ENCODE assay signal across 25 cellular contexts in the genomic region with DNA sequence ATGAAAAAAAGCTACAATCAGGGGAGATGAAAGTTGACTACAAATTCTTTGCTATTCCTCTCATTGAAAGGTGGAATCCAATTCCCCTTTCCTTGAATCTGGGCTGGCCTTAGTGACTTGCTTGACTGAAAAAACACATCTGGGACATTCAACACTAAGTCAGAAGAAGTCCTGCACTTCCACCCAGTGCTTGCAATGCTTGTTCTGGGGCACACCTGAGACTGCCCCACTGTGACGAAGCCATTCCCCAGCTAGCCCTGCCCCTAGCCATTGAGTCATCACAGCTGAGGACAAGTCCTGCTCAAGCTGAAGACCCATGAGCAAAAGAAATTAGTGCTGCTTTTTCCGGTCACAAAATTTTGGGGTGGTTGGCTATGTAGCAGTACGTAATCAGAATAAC. TPM values are rescaled to one million over a fixed set of nuclear protein-coding genes. Genes with fewer than 3 reads are reported as not detected.
DNase-seq lines count a peak whose midpoint lies in the region; ATAC-seq and TF ChIP-seq lines count a peak whose summit lies in the region.
"Had no signal": no experiment of that assay in that cellular context is flagged by ENCODE, and none has a peak within 500 bp of the region (broad histone marks: within the 10 kb centered on the region; RNA-seq: fewer than 3 reads in every experiment).

No MANE protein-coding gene starts in this region.

- H3K4me1 ChIP-seq in HEK293 (ENCODE audit: control insufficient read depth, insufficient read depth, low read length) (no peaks in the 10 kb centered on the region), sigmoid colon (peaks cover 0 to 10% (median 9%) of the 10 kb centered on the region in 4 donors)
- H3K4me1 ChIP-seq: Caco-2 had no signal

- H3K27me3 ChIP-seq in sigmoid colon, result peaks cover 10 to 41% (median 14%) of the 10 kb centered on the region in 3 donors
- H3K27me3 ChIP-seq: BLaER1 treated with 17β-estradiol and CSF1 and Interleukin-3, amounts not matched to agents 10 nM and 100 nM had no signal

- no peak for ATAC-seq in GM18502 (IDR thresholded peaks at IDR 0.05; ENCODE audit: poor library complexity, unreplicated experiment)

- intact Hi-C loops in sigmoid colon (cut with DNase I), result no loop called here

- H3K27ac ChIP-seq in HEK293 (ENCODE audit: extremely low read depth, low read depth, low read length) (no peak overlapping the region), sigmoid colon (no peak overlapping the region)
- H3K27ac ChIP-seq: BLaER1 treated with 17β-estradiol and CSF1 and Interleukin-3, amounts not matched to agents 10 nM and 100 nM; SK-N-MC had no signal

- no peaks in the 10 kb centered on the region for H3K9me3 ChIP-seq in HEK293 (ENCODE audit: control insufficient read depth, insufficient read depth, low read depth, low read length)
- no peaks in the 10 kb centered on the region for H3K9me3 ChIP-seq in sigmoid colon
- H3K9me3 ChIP-seq: Caco-2 had no signal

- POLR2A ChIA-PET in HEK293 (lab: Yijun Ruan, JAX), result no interaction called here

- CTCF ChIA-PET in HEK293 (lab: Yijun Ruan, JAX), result interaction anchor here (0.8 to 1.3 kb wide), 2 partner anchors 9 to 14 kb away, joined by 3 read pairs; no protein-coding TSS in a partner anchor

- H3K4me3 ChIP-seq in HEK293 (ENCODE audit: low read depth, low read length) (no peak overlapping the region), epithelial cell of esophagus (ENCODE audit: low read length) (no peak overlapping the region), sigmoid colon (no peak overlapping the region)
- H3K4me3 ChIP-seq: BLaER1 treated with 17β-estradiol and CSF1 and Interleukin-3, amounts not matched to agents 10 nM and 100 nM; SK-N-MC had no signal

- 91 to 94% methylated on average over 3 of the region's 3 CpGs for WGBS in sigmoid colon, 2 donors

- H3K36me3 ChIP-seq in HEK293 (ENCODE audit: control insufficient read depth in 2 of 2, insufficient read depth in 1 of 2, low read length in 2 of 2) (no peaks in the 10 kb centered on the region), sigmoid colon (no peaks in the 10 kb centered on the region)
- H3K36me3 ChIP-seq: BLaER1 treated with 17β-estradiol and CSF1 and Interleukin-3, amounts not matched to agents 10 nM and 100 nM had no signal

- DNase-seq in GM20000 (ENCODE audit: low spot score), result peak; percentile 7
- DNase-seq in epithelial cell of esophagus (ENCODE audit: low read depth), result peak; percentile 39
- DNase-seq in sigmoid colon, result peak; percentile 40
- no peak for DNase-seq in effector CD4-positive, alpha-beta T cell
- DNase-seq in DMS114 treated with DMSO at 0.1 percent for 48 hours (lab: John Stamatoyannopoulos, UW; ENCODE audit: unreplicated experiment), result no peak
- DNase-seq: Caco-2; CD4-positive, alpha-beta memory T cell; DMS 273 treated with DMSO at 0.1 percent for 48 hours; DND-41; GOT3; Kasumi-1; MM.1S; NCI-H1048; NCI-H1417 treated with DMSO at 0.1 percent for 48 hours; NCI-H187 treated with DMSO at 0.1 percent for 48 hours; NCI-H2107; NCI-H446 treated with DMSO at 0.1 percent for 48 hours; NCI-H526 treated with DMSO at 0.1 percent for 48 hours; OCI-M1; SHP77 had no signal

- TF ChIP-seq CTCF in GM20000 (IDR thresholded peaks at IDR 0.05; ENCODE audit: extremely low read depth, missing control alignments) (no peak), HEK293 (tag by site-specific recombination; IDR thresholded peaks at IDR 0.05) (no peak), epithelial cell of esophagus (IDR thresholded peaks at IDR 0.05; ENCODE audit: insufficient read depth, low read depth, low read length, missing control alignments) (no peak), sigmoid colon (IDR thresholded peaks at IDR 0.05) (no peak)

- TF ChIP-seq EP300 in sigmoid colon (IDR thresholded peaks at IDR 0.05), result no peak

- no peak for TF ChIP-seq POLR2A in sigmoid colon (IDR thresholded peaks at IDR 0.05)

TF ChIP-seq in HEK293, 187 proteins besides CTCF, POLR2A, EP300 and RAD21:
- TF ChIP-seq GFI1B (tag by site-specific recombination; IDR thresholded peaks at IDR 0.05), result no peak
- peak; percentile 46 for TF ChIP-seq ZBTB20 (tag by site-specific recombination; IDR thresholded peaks at IDR 0.05)

RNA-seq across cellular contexts. Expression of a gene that starts 19.2 kb away (rescaled TPM):
- 1 to 10 TPM in 3 of 4 donors, under 1 TPM in 1; 0.66 to 4.7 (median 1.5) TPM for total RNA-seq in sigmoid colon
- 1 to 10 TPM in 1 of 3 donors, not detected in 2; 1.1 TPM for polyA plus RNA-seq in sigmoid colon
- total RNA-seq: CD4-positive, alpha-beta memory T cell; RPMI7951 had no signal
- polyA plus RNA-seq: CD4-positive, alpha-beta memory T cell had no signal

Comparison
In these comparisons a context has a peak if more than half of its experiments do, and no peak if none do; other contexts are left out.
1. DNase-seq: peak in GM20000 (single experiment), epithelial cell of esophagus (single experiment) and sigmoid colon (single experiment); none in effector CD4-positive, alpha-beta T cell (single experiment) and DMS114 treated with DMSO at 0.1 percent for 48 hours (single experiment).